Comparison of ENCODE assay signal across 8 cellular contexts in the genomic region with DNA sequence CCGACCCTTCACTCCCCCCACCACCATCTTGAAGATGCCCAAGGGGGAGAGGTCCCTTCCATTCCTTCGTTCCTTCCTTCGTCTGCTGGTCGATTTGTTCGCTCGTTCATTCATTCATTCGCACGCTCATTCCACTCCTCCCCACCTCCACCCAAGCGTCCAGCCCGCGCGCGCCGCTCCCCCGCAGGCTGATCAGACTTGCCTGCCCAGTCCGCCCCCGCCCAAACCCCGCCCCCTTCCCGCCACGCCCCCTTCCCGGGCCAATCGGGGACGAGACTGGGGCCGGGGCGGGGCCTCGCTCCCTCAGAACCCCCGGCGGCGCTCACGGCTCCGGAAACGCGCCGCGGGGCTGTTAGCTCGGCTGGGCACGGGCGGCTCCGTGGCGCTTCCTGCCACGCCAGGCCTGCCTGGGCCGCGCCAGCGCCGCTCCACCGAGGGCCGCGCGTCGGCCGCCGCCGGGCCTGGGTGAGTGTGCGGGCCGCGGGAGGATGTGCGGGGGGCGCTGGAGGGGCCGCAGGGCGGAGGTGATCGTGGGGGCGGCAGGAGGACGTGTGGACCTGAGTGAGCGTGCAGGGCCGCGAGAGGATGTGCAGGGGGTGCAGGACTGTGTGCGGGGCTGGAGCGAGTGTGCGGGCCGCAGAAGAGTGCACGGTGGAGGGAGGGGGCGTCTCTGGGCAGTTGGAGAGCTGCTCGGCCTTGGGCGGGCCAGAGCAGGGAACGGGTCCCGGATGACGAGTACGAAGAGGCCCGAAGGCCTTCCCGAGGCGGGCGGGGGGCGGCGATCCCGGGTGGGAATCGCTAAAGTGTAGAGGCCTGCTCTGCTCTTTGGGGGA. TPM values are rescaled to one million over a fixed set of nuclear protein-coding genes. Genes with fewer than 3 reads are reported as not detected.
DNase-seq lines count a peak whose midpoint lies in the region; ATAC-seq and TF ChIP-seq lines count a peak whose summit lies in the region.

A gene with protein sequence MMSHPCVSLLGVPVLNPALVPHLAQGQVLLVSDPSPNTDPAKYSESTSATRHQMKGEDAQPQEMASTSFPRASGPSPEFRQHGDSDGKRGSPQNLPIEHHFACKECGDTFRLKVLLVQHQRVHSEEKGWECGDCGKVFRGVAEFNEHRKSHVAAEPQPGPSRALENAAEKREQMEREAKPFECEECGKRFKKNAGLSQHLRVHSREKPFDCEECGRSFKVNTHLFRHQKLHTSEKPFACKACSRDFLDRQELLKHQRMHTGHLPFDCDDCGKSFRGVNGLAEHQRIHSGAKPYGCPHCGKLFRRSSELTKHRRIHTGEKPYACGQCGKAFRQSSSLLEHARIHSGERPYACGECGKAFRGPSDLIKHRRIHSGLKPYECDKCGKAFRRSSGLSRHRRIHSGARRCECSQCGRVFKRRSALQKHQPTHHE (plus strand): TSS at position 333 of the 833 bp plus-strand sequence. CDS start 2,527 bp downstream, outside the sequence.

- peak in 1 of 3 donors; percentile 68 for TF ChIP-seq POLR2A in spleen (IDR thresholded peaks at IDR 0.05)

- peak within 1 kb of the TSS; percentile 76 for H3K27ac Mint-ChIP-seq in activated B cell treated with CpG ODN at 0.5 μM for 24 hours

- POLR2A ChIA-PET in activated B cell treated with CpG ODN at 0.5 μM for 24 hours (lab: Charles Lee), result interaction anchor here (0.6 to 1.0 kb wide), 3 partner anchors 75 to 393 kb away, joined by 3 read pairs; no protein-coding TSS in a partner anchor

- H3K4me3 ChIP-seq in cardiac fibroblast (replicated peaks in 1 of 2; ENCODE audit: low read depth in 2 of 2, low read length in 2 of 2), result peak within 1 kb of the TSS; percentile 77 to 80
- peak within 1 kb of the TSS; percentile 39 to 81 (median 52) for H3K4me3 ChIP-seq in spleen

- TF ChIP-seq CTCF in activated B cell treated with CpG ODN at 0.5 μM for 24 hours (IDR thresholded peaks at IDR 0.05), result no peak
- TF ChIP-seq CTCF in cardiac fibroblast (IDR thresholded peaks at IDR 0.05; ENCODE audit: low read depth, low read length), result no peak
- TF ChIP-seq CTCF in spleen (IDR thresholded peaks at IDR 0.05 in 8 of 11, conservative IDR thresholded peaks at IDR 0.05 in 3 of 11), result no peak

- intact Hi-C loops in activated B cell treated with CpG ODN at 0.5 μM for 24 hours (cut with micrococcal nuclease), result loop anchor here (1.0 to 5.0 kb wide), 2 partner anchors 136 to 392 kb away; a partner anchor contains a TSS
- intact Hi-C loops in spleen (cut with DNase I; ENCODE audit: low total_unique reads), result no loop called here

- WGBS in spleen, 5 donors, result 0 to 44% (median 1%) methylated on average over 44 to 86 of the region's 86 CpGs

- DNase-seq in ACHN (peak; percentile 64), NCI-H2171 treated with DMSO at 0.1 percent for 48 hours (lab: John Stamatoyannopoulos, UW) (peak; percentile 81), activated B cell treated with CpG ODN at 0.5 μM for 24 hours (peak; percentile 80), cardiac fibroblast (ENCODE audit: low read depth in 2 of 2) (peak; percentile 69 to 80), iris pigment epithelial cell (ENCODE audit: low read depth) (peak; percentile 72), spleen (peak; percentile 93)

- no peaks in the 10 kb centered on the region for H3K9me3 ChIP-seq in spleen

- peak within 1 kb of the TSS; percentile 85 for H3K4me3 Mint-ChIP-seq in activated B cell treated with CpG ODN at 0.5 μM for 24 hours

- H3K36me3 Mint-ChIP-seq in activated B cell treated with CpG ODN at 0.5 μM for 24 hours (ENCODE audit: low read depth), result peaks cover 17% of the 10 kb centered on the region

- in situ Hi-C loops in ACHN (cut with HindIII; ENCODE audit: low pct_ligation_motif_present, low pct_unique_long_range_greater_than_20kb, low sequenced_read_pairs), result no loop called here

- CTCF ChIA-PET in activated B cell treated with CpG ODN at 0.5 μM for 24 hours (lab: Charles Lee), result no interaction called here

- no peaks in the 10 kb centered on the region for H3K27me3 Mint-ChIP-seq in activated B cell treated with CpG ODN at 0.5 μM for 24 hours

- peaks cover 0 to 43% (median 20%) of the 10 kb centered on the region in 6 donors for H3K4me1 ChIP-seq in spleen

- H3K36me3 ChIP-seq in spleen, result peaks cover 0 to 12% (median 2%) of the 10 kb centered on the region in 6 donors

- ATAC-seq in GM18858 (IDR thresholded peaks at IDR 0.05; ENCODE audit: unreplicated experiment) (peak; percentile 59), HG03066 (IDR thresholded peaks at IDR 0.05; ENCODE audit: low read depth, unreplicated experiment) (peak; percentile 70), activated B cell treated with CpG ODN at 0.5 μM for 24 hours (ENCODE audit: low read depth) (peak; percentile 94)

- peaks cover 0 to 6% (median 0%) of the 10 kb centered on the region in 7 donors for H3K27me3 ChIP-seq in spleen (replicated peaks in 1 of 7)

- no peaks in the 10 kb centered on the region for H3K9me3 Mint-ChIP-seq in activated B cell treated with CpG ODN at 0.5 μM for 24 hours

- peak within 1 kb of the TSS; percentile 41 to 86 (median 76) for H3K27ac ChIP-seq in spleen

- peaks cover 44% of the 10 kb centered on the region for H3K4me1 Mint-ChIP-seq in activated B cell treated with CpG ODN at 0.5 μM for 24 hours

RNA-seq across cellular contexts. Expression of the gene that starts here (rescaled TPM):
- total RNA-seq in activated B cell treated with CpG ODN at 0.5 μM for 24 hours (19.5 and 22.4 TPM in 2 replicates), spleen (10 to 100 TPM; 15.2 to 33.8 (median 29.3) TPM)
- polyA plus RNA-seq in spleen, result 1 to 10 TPM; 2.9 to 5.2 (median 5.2) TPM

Comparison
In these comparisons a context has a peak if more than half of its experiments do, and no peak if none do; other contexts are left out.
1. Peak in every context shown above with its lines: DNase-seq, ATAC-seq, H3K4me3 ChIP-seq and H3K27ac ChIP-seq.